In genomic region chr6:148342146-148343027, GRCh38 we compare ENCODE assay signal across 1 cellular context.
TF ChIP-seq lines count a peak whose summit lies in the region.

SASH1 (plus strand) TSS chr6:148342838; CDS start chr6:148343068, 230 bp downstream.

TF ChIP-seq in HEK293, 187 proteins besides CTCF, POLR2A, EP300 and RAD21 (continued from another document and continues in another):
- TF ChIP-seq HOXC10 (CRISPR knock-in tag; IDR thresholded peaks at IDR 0.05): no peak
- TF ChIP-seq ZNF37A (tag by site-specific recombination; IDR thresholded peaks at IDR 0.05): no peak
- TF ChIP-seq ATF2 (tag by site-specific recombination; IDR thresholded peaks at IDR 0.05; ENCODE audit: low read depth): peak; percentile 9; the same call in 1 of the 2 replicates
- TF ChIP-seq ZNF184 (tag by site-specific recombination; IDR thresholded peaks at IDR 0.05): no peak
- TF ChIP-seq, protein P1, sequence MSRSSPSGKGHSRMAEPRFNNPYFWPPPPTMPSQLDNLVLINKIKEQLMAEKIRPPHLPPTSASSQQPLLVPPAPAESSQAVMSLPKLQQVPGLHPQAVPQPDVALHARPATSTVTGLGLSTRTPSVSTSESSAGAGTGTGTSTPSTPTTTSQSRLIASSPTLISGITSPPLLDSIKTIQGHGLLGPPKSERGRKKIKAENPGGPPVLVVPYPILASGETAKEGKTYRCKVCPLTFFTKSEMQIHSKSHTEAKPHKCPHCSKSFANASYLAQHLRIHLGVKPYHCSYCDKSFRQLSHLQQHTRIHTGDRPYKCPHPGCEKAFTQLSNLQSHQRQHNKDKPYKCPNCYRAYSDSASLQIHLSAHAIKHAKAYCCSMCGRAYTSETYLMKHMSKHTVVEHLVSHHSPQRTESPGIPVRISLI (tag by site-specific recombination; IDR thresholded peaks at IDR 0.05): no peak
- no peak for TF ChIP-seq ZNF426 (tag by site-specific recombination; IDR thresholded peaks at IDR 0.05)
- no peak for TF ChIP-seq ZNF555 (tag by site-specific recombination; conservative IDR thresholded peaks at IDR 0.05)
- TF ChIP-seq KLF1 (tag by site-specific recombination; IDR thresholded peaks at IDR 0.05): no peak
- TF ChIP-seq ZSCAN23 (tag by site-specific recombination; IDR thresholded peaks at IDR 0.05): no peak
- TF ChIP-seq, protein P2, sequence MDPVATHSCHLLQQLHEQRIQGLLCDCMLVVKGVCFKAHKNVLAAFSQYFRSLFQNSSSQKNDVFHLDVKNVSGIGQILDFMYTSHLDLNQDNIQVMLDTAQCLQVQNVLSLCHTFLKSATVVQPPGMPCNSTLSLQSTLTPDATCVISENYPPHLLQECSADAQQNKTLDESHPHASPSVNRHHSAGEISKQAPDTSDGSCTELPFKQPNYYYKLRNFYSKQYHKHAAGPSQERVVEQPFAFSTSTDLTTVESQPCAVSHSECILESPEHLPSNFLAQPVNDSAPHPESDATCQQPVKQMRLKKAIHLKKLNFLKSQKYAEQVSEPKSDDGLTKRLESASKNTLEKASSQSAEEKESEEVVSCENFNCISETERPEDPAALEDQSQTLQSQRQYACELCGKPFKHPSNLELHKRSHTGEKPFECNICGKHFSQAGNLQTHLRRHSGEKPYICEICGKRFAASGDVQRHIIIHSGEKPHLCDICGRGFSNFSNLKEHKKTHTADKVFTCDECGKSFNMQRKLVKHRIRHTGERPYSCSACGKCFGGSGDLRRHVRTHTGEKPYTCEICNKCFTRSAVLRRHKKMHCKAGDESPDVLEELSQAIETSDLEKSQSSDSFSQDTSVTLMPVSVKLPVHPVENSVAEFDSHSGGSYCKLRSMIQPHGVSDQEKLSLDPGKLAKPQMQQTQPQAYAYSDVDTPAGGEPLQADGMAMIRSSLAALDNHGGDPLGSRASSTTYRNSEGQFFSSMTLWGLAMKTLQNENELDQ (tag by site-specific recombination; IDR thresholded peaks at IDR 0.05; ENCODE audit: low read depth): no peak
- peak; percentile 42; the same call in 1 of the 2 replicates for TF ChIP-seq SP2 (tag by site-specific recombination; IDR thresholded peaks at IDR 0.05)
- TF ChIP-seq KLF16 (tag by site-specific recombination; IDR thresholded peaks at IDR 0.05): 0 out of 2 replicates have a peak, but pooled peaks have one; percentile 56
- peak; percentile 43; the same call in 1 of the 2 replicates for TF ChIP-seq ZNF561 (tag by site-specific recombination; IDR thresholded peaks at IDR 0.05; ENCODE audit: borderline replicate concordance)
- TF ChIP-seq ZNF16 (tag by site-specific recombination; IDR thresholded peaks at IDR 0.05; ENCODE audit: low read depth): no peak
- peak; percentile 76; the same call in 1 of the 2 replicates for TF ChIP-seq ZNF24 (tag by site-specific recombination; IDR thresholded peaks at IDR 0.05)
- no peak for TF ChIP-seq ZNF624 (tag by site-specific recombination; IDR thresholded peaks at IDR 0.05)
- TF ChIP-seq SP3 (tag by site-specific recombination; IDR thresholded peaks at IDR 0.05): no peak
- TF ChIP-seq, protein P3, sequence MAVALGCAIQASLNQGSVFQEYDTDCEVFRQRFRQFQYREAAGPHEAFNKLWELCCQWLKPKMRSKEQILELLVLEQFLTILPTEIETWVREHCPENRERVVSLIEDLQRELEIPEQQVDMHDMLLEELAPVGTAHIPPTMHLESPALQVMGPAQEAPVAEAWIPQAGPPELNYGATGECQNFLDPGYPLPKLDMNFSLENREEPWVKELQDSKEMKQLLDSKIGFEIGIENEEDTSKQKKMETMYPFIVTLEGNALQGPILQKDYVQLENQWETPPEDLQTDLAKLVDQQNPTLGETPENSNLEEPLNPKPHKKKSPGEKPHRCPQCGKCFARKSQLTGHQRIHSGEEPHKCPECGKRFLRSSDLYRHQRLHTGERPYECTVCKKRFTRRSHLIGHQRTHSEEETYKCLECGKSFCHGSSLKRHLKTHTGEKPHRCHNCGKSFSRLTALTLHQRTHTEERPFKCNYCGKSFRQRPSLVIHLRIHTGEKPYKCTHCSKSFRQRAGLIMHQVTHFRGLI (tag by site-specific recombination; IDR thresholded peaks at IDR 0.05): peak; percentile 70
- TF ChIP-seq ZNF146 (tag by site-specific recombination; IDR thresholded peaks at IDR 0.05): no peak
- TF ChIP-seq, protein P4, sequence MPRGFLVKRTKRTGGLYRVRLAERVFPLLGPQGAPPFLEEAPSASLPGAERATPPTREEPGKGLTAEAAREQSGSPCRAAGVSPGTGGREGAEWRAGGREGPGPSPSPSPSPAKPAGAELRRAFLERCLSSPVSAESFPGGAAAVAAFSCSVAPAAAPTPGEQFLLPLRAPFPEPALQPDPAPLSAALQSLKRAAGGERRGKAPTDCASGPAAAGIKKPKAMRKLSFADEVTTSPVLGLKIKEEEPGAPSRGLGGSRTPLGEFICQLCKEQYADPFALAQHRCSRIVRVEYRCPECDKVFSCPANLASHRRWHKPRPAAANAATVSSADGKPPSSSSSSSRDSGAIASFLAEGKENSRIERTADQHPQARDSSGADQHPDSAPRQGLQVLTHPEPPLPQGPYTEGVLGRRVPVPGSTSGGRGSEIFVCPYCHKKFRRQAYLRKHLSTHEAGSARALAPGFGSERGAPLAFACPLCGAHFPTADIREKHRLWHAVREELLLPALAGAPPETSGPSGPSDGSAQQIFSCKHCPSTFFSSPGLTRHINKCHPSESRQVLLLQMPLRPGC (tag by site-specific recombination; IDR thresholded peaks at IDR 0.05): peak; percentile 55; the same call in 1 of the 2 replicates
- TF ChIP-seq ZNF792 (tag by site-specific recombination; IDR thresholded peaks at IDR 0.05): no peak
- TF ChIP-seq ZNF23 (tag by site-specific recombination; IDR thresholded peaks at IDR 0.05; ENCODE audit: borderline replicate concordance): no peak
- no peak for TF ChIP-seq ZNF658 (tag by site-specific recombination; IDR thresholded peaks at IDR 0.05)
- TF ChIP-seq RBAK (tag by site-specific recombination; IDR thresholded peaks at IDR 0.05): no peak
- TF ChIP-seq ZNF785 (tag by site-specific recombination; IDR thresholded peaks at IDR 0.05): no peak
- TF ChIP-seq, protein P5, sequence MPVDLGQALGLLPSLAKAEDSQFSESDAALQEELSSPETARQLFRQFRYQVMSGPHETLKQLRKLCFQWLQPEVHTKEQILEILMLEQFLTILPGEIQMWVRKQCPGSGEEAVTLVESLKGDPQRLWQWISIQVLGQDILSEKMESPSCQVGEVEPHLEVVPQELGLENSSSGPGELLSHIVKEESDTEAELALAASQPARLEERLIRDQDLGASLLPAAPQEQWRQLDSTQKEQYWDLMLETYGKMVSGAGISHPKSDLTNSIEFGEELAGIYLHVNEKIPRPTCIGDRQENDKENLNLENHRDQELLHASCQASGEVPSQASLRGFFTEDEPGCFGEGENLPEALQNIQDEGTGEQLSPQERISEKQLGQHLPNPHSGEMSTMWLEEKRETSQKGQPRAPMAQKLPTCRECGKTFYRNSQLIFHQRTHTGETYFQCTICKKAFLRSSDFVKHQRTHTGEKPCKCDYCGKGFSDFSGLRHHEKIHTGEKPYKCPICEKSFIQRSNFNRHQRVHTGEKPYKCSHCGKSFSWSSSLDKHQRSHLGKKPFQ (tag by site-specific recombination; IDR thresholded peaks at IDR 0.05): no peak
- no peak for TF ChIP-seq ZNF211 (tag by site-specific recombination; IDR thresholded peaks at IDR 0.05; ENCODE audit: low read depth)
- TF ChIP-seq ZNF48 (tag by site-specific recombination; IDR thresholded peaks at IDR 0.05): no peak
- TF ChIP-seq ZNF266 (tag by site-specific recombination; IDR thresholded peaks at IDR 0.05; ENCODE audit: low read depth): no peak
- TF ChIP-seq ZNF664 (tag by site-specific recombination; IDR thresholded peaks at IDR 0.05): no peak
- peak; percentile 95 for TF ChIP-seq ZNF335 (tag by site-specific recombination; conservative IDR thresholded peaks at IDR 0.05)
- no peak for TF ChIP-seq ZNF157 (tag by site-specific recombination; IDR thresholded peaks at IDR 0.05)
- TF ChIP-seq ZBTB21 (tag by site-specific recombination; IDR thresholded peaks at IDR 0.05): peak; percentile 55; the same call in 1 of the 2 replicates
- no peak for TF ChIP-seq ZNF473 (tag by site-specific recombination; IDR thresholded peaks at IDR 0.05)
- TF ChIP-seq EGR2 (tag by site-specific recombination; IDR thresholded peaks at IDR 0.05; ENCODE audit: low read depth): no peak
- TF ChIP-seq, protein P6, sequence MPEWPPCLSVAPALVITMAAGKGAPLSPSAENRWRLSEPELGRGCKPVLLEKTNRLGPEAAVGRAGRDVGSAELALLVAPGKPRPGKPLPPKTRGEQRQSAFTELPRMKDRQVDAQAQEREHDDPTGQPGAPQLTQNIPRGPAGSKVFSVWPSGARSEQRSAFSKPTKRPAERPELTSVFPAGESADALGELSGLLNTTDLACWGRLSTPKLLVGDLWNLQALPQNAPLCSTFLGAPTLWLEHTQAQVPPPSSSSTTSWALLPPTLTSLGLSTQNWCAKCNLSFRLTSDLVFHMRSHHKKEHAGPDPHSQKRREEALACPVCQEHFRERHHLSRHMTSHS (tag by site-specific recombination; IDR thresholded peaks at IDR 0.05): no peak
- TF ChIP-seq ZNF280C (tag by site-specific recombination; IDR thresholded peaks at IDR 0.05): no peak
- TF ChIP-seq, protein P7, sequence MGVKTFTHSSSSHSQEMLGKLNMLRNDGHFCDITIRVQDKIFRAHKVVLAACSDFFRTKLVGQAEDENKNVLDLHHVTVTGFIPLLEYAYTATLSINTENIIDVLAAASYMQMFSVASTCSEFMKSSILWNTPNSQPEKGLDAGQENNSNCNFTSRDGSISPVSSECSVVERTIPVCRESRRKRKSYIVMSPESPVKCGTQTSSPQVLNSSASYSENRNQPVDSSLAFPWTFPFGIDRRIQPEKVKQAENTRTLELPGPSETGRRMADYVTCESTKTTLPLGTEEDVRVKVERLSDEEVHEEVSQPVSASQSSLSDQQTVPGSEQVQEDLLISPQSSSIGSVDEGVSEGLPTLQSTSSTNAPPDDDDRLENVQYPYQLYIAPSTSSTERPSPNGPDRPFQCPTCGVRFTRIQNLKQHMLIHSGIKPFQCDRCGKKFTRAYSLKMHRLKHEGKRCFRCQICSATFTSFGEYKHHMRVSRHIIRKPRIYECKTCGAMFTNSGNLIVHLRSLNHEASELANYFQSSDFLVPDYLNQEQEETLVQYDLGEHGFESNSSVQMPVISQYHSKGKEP (tag by site-specific recombination; IDR thresholded peaks at IDR 0.05): 0 out of 2 replicates have a peak, but pooled peaks have one; percentile 5
- peak; percentile 12; the same call in 1 of the 2 replicates for TF ChIP-seq ZBTB8A (tag by site-specific recombination; IDR thresholded peaks at IDR 0.05)
- no peak for TF ChIP-seq GFI1B (tag by site-specific recombination; IDR thresholded peaks at IDR 0.05)
- TF ChIP-seq ZNF433 (tag by site-specific recombination; IDR thresholded peaks at IDR 0.05; ENCODE audit: low read depth): no peak
- TF ChIP-seq, protein P8, sequence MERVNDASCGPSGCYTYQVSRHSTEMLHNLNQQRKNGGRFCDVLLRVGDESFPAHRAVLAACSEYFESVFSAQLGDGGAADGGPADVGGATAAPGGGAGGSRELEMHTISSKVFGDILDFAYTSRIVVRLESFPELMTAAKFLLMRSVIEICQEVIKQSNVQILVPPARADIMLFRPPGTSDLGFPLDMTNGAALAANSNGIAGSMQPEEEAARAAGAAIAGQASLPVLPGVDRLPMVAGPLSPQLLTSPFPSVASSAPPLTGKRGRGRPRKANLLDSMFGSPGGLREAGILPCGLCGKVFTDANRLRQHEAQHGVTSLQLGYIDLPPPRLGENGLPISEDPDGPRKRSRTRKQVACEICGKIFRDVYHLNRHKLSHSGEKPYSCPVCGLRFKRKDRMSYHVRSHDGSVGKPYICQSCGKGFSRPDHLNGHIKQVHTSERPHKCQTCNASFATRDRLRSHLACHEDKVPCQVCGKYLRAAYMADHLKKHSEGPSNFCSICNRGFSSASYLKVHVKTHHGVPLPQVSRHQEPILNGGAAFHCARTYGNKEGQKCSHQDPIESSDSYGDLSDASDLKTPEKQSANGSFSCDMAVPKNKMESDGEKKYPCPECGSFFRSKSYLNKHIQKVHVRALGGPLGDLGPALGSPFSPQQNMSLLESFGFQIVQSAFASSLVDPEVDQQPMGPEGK (tag by site-specific recombination; IDR thresholded peaks at IDR 0.05): 0 out of 2 replicates have a peak, but pooled peaks have one; percentile 11
- TF ChIP-seq WT1 (tag by site-specific recombination; IDR thresholded peaks at IDR 0.05): 0 out of 2 replicates have a peak, but pooled peaks have one; percentile 18
